12 cellular contexts compared by ENCODE assay signal in the genomic region with DNA sequence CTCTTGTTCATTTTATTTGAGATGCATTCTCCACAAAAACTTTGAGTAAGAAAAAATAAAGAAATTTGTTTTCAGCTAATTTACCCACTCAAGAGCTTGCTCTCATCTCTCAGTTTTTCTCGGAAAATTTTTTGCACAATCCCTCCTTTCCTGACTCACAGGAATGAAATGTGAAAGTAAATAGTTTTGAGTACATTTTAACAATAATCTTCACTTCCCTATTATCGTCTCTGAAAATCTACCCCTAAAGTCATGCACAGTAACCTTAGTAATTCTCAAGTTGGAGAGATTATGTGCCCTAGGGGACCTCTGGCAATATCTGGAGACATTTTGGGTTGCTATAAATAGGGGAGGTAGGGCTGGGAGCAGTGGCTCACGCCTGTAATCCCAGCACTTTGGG. TPM values are rescaled to one million over a fixed set of nuclear protein-coding genes. Genes with fewer than 3 reads are reported as not detected.
DNase-seq lines count a peak whose midpoint lies in the region; ATAC-seq and TF ChIP-seq lines count a peak whose summit lies in the region.
"Had no signal": no experiment of that assay in that cellular context is flagged by ENCODE, and none has a peak within 500 bp of the region (broad histone marks: within the 10 kb centered on the region; RNA-seq: fewer than 3 reads in every experiment).

No MANE protein-coding gene starts in this region.

- H3K27me3 Mint-ChIP-seq in T-helper 17 cell: no peaks in the 10 kb centered on the region
- H3K27me3 Mint-ChIP-seq: central memory CD8-positive, alpha-beta T cell had no signal

- no peak overlapping the region for H2AFZ ChIP-seq in smooth muscle cell (ENCODE audit: low read depth)

- no peaks in the 10 kb centered on the region for H4K20me1 ChIP-seq in smooth muscle cell (ENCODE audit: low read depth)

- H3K27ac ChIP-seq in gastroesophageal sphincter: peak overlapping the region in 3 of 4 donors; percentile 51 to 83 (median 73)
- no peak overlapping the region for H3K27ac ChIP-seq in smooth muscle cell (ENCODE audit: low read depth)

- TF ChIP-seq POLR2A in gastroesophageal sphincter (IDR thresholded peaks at IDR 0.05): no peak

- peaks cover 2% of the 10 kb centered on the region for H3K36me3 Mint-ChIP-seq in T-helper 17 cell (ENCODE audit: low read depth)

- H3K4me1 ChIP-seq in gastroesophageal sphincter (peaks cover 0 to 64% (median 16%) of the 10 kb centered on the region in 3 donors), smooth muscle cell (ENCODE audit: low read depth) (peaks cover 8% of the 10 kb centered on the region)

- H3K27me3 ChIP-seq in gastroesophageal sphincter: no peaks in the 10 kb centered on the region
- no peaks in the 10 kb centered on the region for H3K27me3 ChIP-seq in smooth muscle cell (ENCODE audit: low read depth)

- no peak overlapping the region for H3K9ac ChIP-seq in smooth muscle cell (ENCODE audit: low read depth)

- peak; percentile 44 for DNase-seq in ELR (ENCODE audit: low read depth)
- no peak for DNase-seq in T-helper 17 cell
- no peak for DNase-seq in smooth muscle cell (lab: John Stamatoyannopoulos, UW; ENCODE audit: unreplicated experiment)
- no peak for DNase-seq in kidney glomerular epithelial cell (lab: John Stamatoyannopoulos, UW)
- no peak for DNase-seq in inferior parietal cortex (ENCODE audit: extremely low spot score)
- DNase-seq: DMS 273 treated with DMSO at 0.1 percent for 48 hours, NCI-H2171 treated with DMSO at 0.1 percent for 48 hours, RPMI8226 had no signal

- peak overlapping the region; percentile 63 for H3K27ac Mint-ChIP-seq in T-helper 17 cell

- peaks cover 25% of the 10 kb centered on the region for H3K79me2 ChIP-seq in smooth muscle cell (ENCODE audit: low read depth)

- no peak overlapping the region for H3K4me3 ChIP-seq in gastroesophageal sphincter
- H3K4me3 ChIP-seq in smooth muscle cell: peak overlapping the region; percentile 27

- H3K36me3 ChIP-seq in gastroesophageal sphincter (no peaks in the 10 kb centered on the region), smooth muscle cell (ENCODE audit: low read depth) (no peaks in the 10 kb centered on the region)

- 46 to 81% methylated on average over 3 of the region's 3 CpGs for WGBS in gastroesophageal sphincter (ENCODE audit: low coverage in 1 of 2), 2 donors
- 49% methylated on average over 3 of the region's 3 CpGs for WGBS in smooth muscle cell (ENCODE audit: low lambda C conversion rate)

- no peak for TF ChIP-seq EP300 in gastroesophageal sphincter (IDR thresholded peaks at IDR 0.05)

- peaks cover 21% of the 10 kb centered on the region for H3K4me1 Mint-ChIP-seq in T-helper 17 cell

- peak overlapping the region; percentile 0 for H3K4me2 ChIP-seq in smooth muscle cell

- no peak for TF ChIP-seq CTCF in gastroesophageal sphincter (IDR thresholded peaks at IDR 0.05)
- TF ChIP-seq CTCF in smooth muscle cell (IDR thresholded peaks at IDR 0.05; ENCODE audit: borderline replicate concordance, insufficient read depth, poor library complexity, severe bottlenecking): no peak

- no peak overlapping the region for H3K4me3 Mint-ChIP-seq in T-helper 17 cell
- H3K4me3 Mint-ChIP-seq: central memory CD8-positive, alpha-beta T cell had no signal

- H3F3A ChIP-seq in smooth muscle cell (ENCODE audit: low read depth): peaks cover 7% of the 10 kb centered on the region

- H3K9me3 ChIP-seq in T-helper 17 cell (ENCODE audit: control insufficient read depth, low read length, poor library complexity, severe bottlenecking): no peaks in the 10 kb centered on the region
- H3K9me3 ChIP-seq in gastroesophageal sphincter: no peaks in the 10 kb centered on the region
- no peaks in the 10 kb centered on the region for H3K9me3 ChIP-seq in smooth muscle cell (replicated peaks; ENCODE audit: low read depth)

- ATAC-seq in T-helper 17 cell (no peak), gastroesophageal sphincter (no peak), HG03342 (IDR thresholded peaks at IDR 0.05; ENCODE audit: unreplicated experiment) (no peak), GM21825 (IDR thresholded peaks at IDR 0.05; ENCODE audit: unreplicated experiment) (no peak)

RNA-seq across cellular contexts. Expression of a gene that starts 2.6 kb away (rescaled TPM):
- total RNA-seq in T-helper 17 cell (10 to 100 TPM; 14.5 to 14.8 TPM), gastroesophageal sphincter (100 to 1,000 TPM in 1 of 4 donors, 10 to 100 TPM in 3; 53.8 to 118 (median 75.2) TPM), smooth muscle cell (52.8 and 61.5 TPM in 2 replicates)
- 77.6 and 83.2 TPM in 2 replicates for polyA plus RNA-seq in smooth muscle cell

RNA-seq across cellular contexts. Expression of a gene that starts 26.5 kb away (rescaled TPM):
- total RNA-seq in T-helper 17 cell (not detected), gastroesophageal sphincter (not detected), smooth muscle cell (not detected in 2 replicates)
- not detected in 2 replicates for polyA plus RNA-seq in smooth muscle cell
